Comparison of ENCODE assay signal across 33 cellular contexts in the genomic region with DNA sequence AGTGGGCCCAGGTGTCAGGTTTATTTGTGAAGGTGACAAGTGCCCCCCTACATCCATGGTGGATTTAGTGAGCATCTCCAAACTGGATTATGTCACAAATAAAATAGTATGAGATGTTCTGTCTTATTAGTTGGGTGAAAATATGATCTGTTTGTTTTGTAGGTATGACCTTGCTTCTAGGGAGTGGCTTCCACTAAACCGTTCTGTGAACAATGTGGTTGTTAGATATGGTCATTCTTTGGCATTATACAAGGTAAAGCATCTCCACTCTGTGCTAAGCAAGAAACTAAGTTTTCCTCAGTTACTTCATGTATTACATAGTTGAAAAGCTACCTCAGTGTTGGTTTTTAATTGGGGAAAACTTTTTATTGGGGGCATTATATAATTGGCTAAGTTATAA.
"Had no signal": no experiment of that assay in that cellular context is flagged by ENCODE, and none has a peak within 500 bp of the region (broad histone marks: within the 10 kb centered on the region; RNA-seq: fewer than 3 reads in every experiment).

No MANE protein-coding gene starts in this region.

- H3K4me3 Mint-ChIP-seq: activated B cell treated with CpG ODN at 0.5 μM for 24 hours; activated CD4-positive, alpha-beta memory T cell treated with anti-CD3 and anti-CD28 coated beads for 36 hours; activated naive CD4-positive, alpha-beta T cell treated with anti-CD3 and anti-CD28 coated beads, Interleukin-2, amount 10 ng/mL, durations not matched to agents 7 days and 5 days; activated naive CD8-positive, alpha-beta T cell; activated naive CD8-positive, alpha-beta T cell treated with anti-CD3 and anti-CD28 coated beads, Interleukin-2, amount 50 U/mL, for 24 hours; activated T-cell treated with anti-CD3 and anti-CD28 coated beads, Interleukin-2, amount 50 U/mL, for 4 hours; activated T-helper 1 cell treated with anti-CD3 and anti-CD28 coated beads, Interleukin-12 subunit alpha, Interleukin-12 subunit beta, Interleukin-2, Interleukin-4 antibody, amounts not matched to agents 30 ng/mL and 10 ng/mL and 1 ng/mL, durations not matched to agents 14 hours and 24 hours and 36 hours; brain had no signal

- ATAC-seq: activated naive CD8-positive, alpha-beta T cell treated with anti-CD3 and anti-CD28 coated beads, Interleukin-2, amount 50 U/mL, for 24 hours; activated T-cell treated with anti-CD3 and anti-CD28 coated beads, Interleukin-2, amount 50 U/mL, for 4 hours had no signal

- H3K27ac ChIP-seq: VCaP had no signal

- H3K4me1 Mint-ChIP-seq: activated naive CD4-positive, alpha-beta T cell treated with anti-CD3 and anti-CD28 coated beads, Interleukin-2, amount 10 ng/mL, durations not matched to agents 7 days and 5 days; activated naive CD8-positive, alpha-beta T cell treated with anti-CD3 and anti-CD28 coated beads, Interleukin-2, amount 50 U/mL, for 24 hours; brain had no signal

- DNase-seq: activated B cell treated with CpG ODN at 0.5 μM for 24 hours; activated CD4-positive, alpha-beta memory T cell treated with anti-CD3 and anti-CD28 coated beads for 36 hours; activated CD4-positive, alpha-beta T cell treated with anti-CD3 and anti-CD28 coated beads for 4 hours; activated CD4-positive, alpha-beta T cell treated with anti-CD3 and anti-CD28 coated beads, Interleukin-2, amount 50 U/mL, for 1 hour; activated CD4-positive, CD25-positive, alpha-beta regulatory T cell treated with anti-CD3 and anti-CD28 coated beads, Interleukin-2, amount 50 U/mL, for 72 hours; activated CD8-positive, alpha-beta memory T cell treated with anti-CD3 and anti-CD28 coated beads, Interleukin-2, amount 50 U/mL, for 4 hours; activated effector memory CD4-positive, alpha-beta T cell treated with Interleukin-2 at 50 U/mL for 16 hours; activated naive CD4-positive, alpha-beta T cell treated with anti-CD3 and anti-CD28 coated beads, Interleukin-2, amount 10 ng/mL, durations not matched to agents 7 days and 5 days; activated naive CD8-positive, alpha-beta T cell treated with anti-CD3 and anti-CD28 coated beads, Interleukin-2, amount 50 U/mL, for 24 hours; activated T-cell treated with anti-CD3 and anti-CD28 coated beads for 4 hours; activated T-cell treated with anti-CD3 and anti-CD28 coated beads, Interleukin-2, amount 50 U/mL, for 4 hours; anterior cingulate cortex; caudate nucleus; NCI-H1048; NCI-H1105 treated with DMSO at 0.1 percent for 48 hours; NCI-H1436; NCI-H1694; NCI-H1930; NCI-H2081 treated with DMSO at 0.1 percent for 48 hours; NCI-H345; NCI-H524 treated with DMSO at 0.1 percent for 48 hours; NCI-H748 treated with DMSO at 0.1 percent for 48 hours; NK-92 treated with Interleukin-12 subunit alpha and Interleukin-12 subunit beta, amount 100 ng/mL, for 24 hours; Right ventricle myocardium superior; SW 1271; T-helper 1 cell; T-helper 2 cell; T-helper 9 cell had no signal

- FAIRE-seq: bronchial epithelial cell had no signal

- H3K27ac Mint-ChIP-seq: activated B cell treated with CpG ODN at 0.5 μM for 24 hours; activated CD4-positive, alpha-beta memory T cell treated with anti-CD3 and anti-CD28 coated beads for 36 hours; activated naive CD4-positive, alpha-beta T cell treated with anti-CD3 and anti-CD28 coated beads, Interleukin-2, amount 10 ng/mL, durations not matched to agents 7 days and 5 days; activated naive CD8-positive, alpha-beta T cell; activated naive CD8-positive, alpha-beta T cell treated with anti-CD3 and anti-CD28 coated beads, Interleukin-2, amount 50 U/mL, for 24 hours; activated T-helper 1 cell treated with anti-CD3 and anti-CD28 coated beads, Interleukin-12 subunit alpha, Interleukin-12 subunit beta, Interleukin-2, Interleukin-4 antibody, amounts not matched to agents 30 ng/mL and 10 ng/mL and 1 ng/mL, durations not matched to agents 14 hours and 24 hours and 36 hours; brain had no signal

- H3K9me3 Mint-ChIP-seq: activated B cell treated with CpG ODN at 0.5 μM for 24 hours; activated CD4-positive, alpha-beta memory T cell treated with anti-CD3 and anti-CD28 coated beads for 36 hours; activated naive CD4-positive, alpha-beta T cell treated with anti-CD3 and anti-CD28 coated beads, Interleukin-2, amount 10 ng/mL, durations not matched to agents 7 days and 5 days; activated naive CD8-positive, alpha-beta T cell treated with anti-CD3 and anti-CD28 coated beads, Interleukin-2, amount 50 U/mL, for 24 hours; activated T-cell treated with anti-CD3 and anti-CD28 coated beads, Interleukin-2, amount 50 U/mL, for 4 hours; activated T-helper 1 cell treated with anti-CD3 and anti-CD28 coated beads, Interleukin-12 subunit alpha, Interleukin-12 subunit beta, Interleukin-2, Interleukin-4 antibody, amounts not matched to agents 30 ng/mL and 10 ng/mL and 1 ng/mL, durations not matched to agents 14 hours and 24 hours and 36 hours; brain had no signal
